Comparison of ENCODE assay signal across 18 cellular contexts in genomic region chr19:41411682-41412265, GRCh38. TPM values are rescaled to one million over a fixed set of nuclear protein-coding genes. Genes with fewer than 3 reads are reported as not detected.
DNase-seq lines count a peak whose midpoint lies in the region; ATAC-seq and TF ChIP-seq lines count a peak whose summit lies in the region.
"Had no signal": no experiment of that assay in that cellular context is flagged by ENCODE, and none has a peak within 500 bp of the region (broad histone marks: within the 10 kb centered on the region; RNA-seq: fewer than 3 reads in every experiment).

No MANE protein-coding gene starts in this region.

- peaks cover 63 to 72% of the 10 kb centered on the region in 2 donors for H3K36me3 Mint-ChIP-seq in CD14-positive monocyte

- DNase-seq in CD14-positive monocyte (ENCODE audit: low spot score) = no peak
- peak in 47 of 61 donors; percentile 4 to 86 (median 43) for DNase-seq in caudate nucleus (lab: John Stamatoyannopoulos, UW)
- DNase-seq in left ventricle myocardium inferior = peak; percentile 80
- DNase-seq in psoas muscle = peak; percentile 62 to 88
- DNase-seq in tibial artery = no peak
- DNase-seq: ACHN; activated CD4-positive, alpha-beta T cell treated with anti-CD3 and anti-CD28 coated beads for 48 hours; activated T-cell treated with anti-CD3 and anti-CD28 coated beads, Interleukin-2, amount 50 U/mL, for 4 hours; NCI-H2029 treated with DMSO at 0.1 percent for 48 hours; stimulated activated naive CD8-positive, alpha-beta T cell treated with anti-CD3 and anti-CD28 coated beads, Interleukin-15, Interleukin-2, amounts not matched to agents 100 U/mL and 50 U/mL, for 24 hours; T-helper 2 cell had no signal

- H3K4me3 ChIP-seq in left ventricle myocardium inferior (no peak overlapping the region), psoas muscle (no peak overlapping the region), tibial artery (no peak overlapping the region)

- H3K9me3 ChIP-seq in left ventricle myocardium inferior (replicated peaks) = no peaks in the 10 kb centered on the region
- H3K9me3 ChIP-seq in psoas muscle = no peaks in the 10 kb centered on the region
- no peaks in the 10 kb centered on the region for H3K9me3 ChIP-seq in tibial artery

- intact Hi-C loops in CD14-positive monocyte (cut with micrococcal nuclease) (no loop called here), left ventricle myocardium inferior (cut with micrococcal nuclease) (no loop called here), psoas muscle (cut with DNase I) (no loop called here), tibial artery (cut with DNase I; ENCODE audit: low total_unique reads) (no loop called here)

- no peak overlapping the region for H3K4me3 Mint-ChIP-seq in CD14-positive monocyte
- H3K4me3 Mint-ChIP-seq: activated T-cell treated with anti-CD3 and anti-CD28 coated beads, Interleukin-2, amount 50 U/mL, for 4 hours had no signal

- H3K27me3 Mint-ChIP-seq in CD14-positive monocyte (ENCODE audit: low read depth in 3 of 3) = peaks cover 0 to 2% (median 0%) of the 10 kb centered on the region in 3 donors

- WGBS in psoas muscle, 3 donors = 16 to 36% (median 31%) methylated on average over 17 of the region's 17 CpGs

- ATAC-seq in psoas muscle = peak; percentile 67 to 80 (median 73)
- no peak for ATAC-seq in HG03342 (IDR thresholded peaks at IDR 0.05; ENCODE audit: unreplicated experiment)
- ATAC-seq in HG02852 (IDR thresholded peaks at IDR 0.05; ENCODE audit: unreplicated experiment) = no peak
- ATAC-seq in HG02870 (IDR thresholded peaks at IDR 0.05; ENCODE audit: unreplicated experiment) = no peak
- ATAC-seq: activated T-cell treated with anti-CD3 and anti-CD28 coated beads, Interleukin-2, amount 50 U/mL, for 4 hours; HCT116; stimulated activated naive CD8-positive, alpha-beta T cell treated with anti-CD3 and anti-CD28 coated beads, Interleukin-15, Interleukin-2, amounts not matched to agents 100 U/mL and 50 U/mL, for 24 hours had no signal

- TF ChIP-seq CTCF in CD14-positive monocyte (IDR thresholded peaks at IDR 0.05) = no peak
- no peak for TF ChIP-seq CTCF in left ventricle myocardium inferior (IDR thresholded peaks at IDR 0.05; ENCODE audit: borderline replicate concordance)
- TF ChIP-seq CTCF in psoas muscle (IDR thresholded peaks at IDR 0.05) = no peak
- no peak for TF ChIP-seq CTCF in tibial artery (IDR thresholded peaks at IDR 0.05)

- H3K27ac Mint-ChIP-seq in CD14-positive monocyte = peak overlapping the region in 5 of 7 donors; percentile 18 to 99 (median 31)

- H3K4me1 Mint-ChIP-seq in CD14-positive monocyte = peaks cover 67% of the 10 kb centered on the region

- H3K27ac ChIP-seq in caudate nucleus (ENCODE audit: low read depth, low read length) (no peak overlapping the region), left ventricle myocardium inferior (replicated peaks) (peak overlapping the region; percentile 87), psoas muscle (peak overlapping the region; percentile 78), tibial artery (no peak overlapping the region)

- peaks cover 0 to 3% (median 0%) of the 10 kb centered on the region in 7 donors for H3K9me3 Mint-ChIP-seq in CD14-positive monocyte
- H3K9me3 Mint-ChIP-seq: activated T-cell treated with anti-CD3 and anti-CD28 coated beads, Interleukin-2, amount 50 U/mL, for 4 hours had no signal

- H3K4me1 ChIP-seq in left ventricle myocardium inferior (peaks cover 70% of the 10 kb centered on the region), psoas muscle (peaks cover 60% of the 10 kb centered on the region), tibial artery (peaks cover 0 to 25% (median 8%) of the 10 kb centered on the region in 4 donors)

- H3K36me3 ChIP-seq in left ventricle myocardium inferior (peaks cover 41% of the 10 kb centered on the region), psoas muscle (ENCODE audit: insufficient read depth in 1 of 2, low read depth in 1 of 2) (peaks cover 0 to 36% of the 10 kb centered on the region in 2 donors), tibial artery (peaks cover 47 to 70% (median 54%) of the 10 kb centered on the region in 3 donors)

- H3K27me3 ChIP-seq in left ventricle myocardium inferior (ENCODE audit: low read depth) (no peaks in the 10 kb centered on the region), psoas muscle (ENCODE audit: insufficient read depth in 3 of 3, low read length in 2 of 3) (no peaks in the 10 kb centered on the region), tibial artery (no peaks in the 10 kb centered on the region)

RNA-seq across cellular contexts. Expression of gene BCKDHA, which starts 14.2 kb away (rescaled TPM):
- polyA plus RNA-seq in CD14-positive monocyte = 10 to 100 TPM; 87.6 to 90.1 TPM
- 51.0 TPM for total RNA-seq in left ventricle myocardium inferior
- total RNA-seq in psoas muscle = 10 to 100 TPM; 31.5 to 45.1 (median 39.8) TPM
- 10 to 100 TPM; 34.9 to 58.8 (median 43.3) TPM for polyA plus RNA-seq in psoas muscle

RNA-seq across cellular contexts. Expression of gene EXOSC5, which starts 14.6 kb away (rescaled TPM):
- polyA plus RNA-seq in CD14-positive monocyte (10 to 100 TPM; 40.5 to 58.7 TPM), psoas muscle (10 to 100 TPM; 34.9 to 78.8 (median 59.0) TPM)
- total RNA-seq in left ventricle myocardium inferior (17.4 TPM), psoas muscle (10 to 100 TPM; 25.4 to 42.3 (median 41.2) TPM)

RNA-seq across cellular contexts. Expression of gene B3GNT8, which starts 15.4 kb away (rescaled TPM):
- 10 to 100 TPM; 17.4 to 18.9 TPM for polyA plus RNA-seq in CD14-positive monocyte
- 10.3 TPM for total RNA-seq in left ventricle myocardium inferior
- total RNA-seq in psoas muscle = 1 to 10 TPM in 2 of 4 donors, under 1 TPM in 2; 0.55 to 1.9 (median 1.3) TPM
- under 1 TPM; 0.59 to 0.96 (median 0.73) TPM for polyA plus RNA-seq in psoas muscle

RNA-seq across cellular contexts. Expression of gene DMAC2, which starts 27.9 kb away (rescaled TPM):
- polyA plus RNA-seq in CD14-positive monocyte (10 to 100 TPM; 43.8 to 48.0 TPM), psoas muscle (100 to 1,000 TPM in 1 of 3 donors, 10 to 100 TPM in 2; 68.5 to 113 (median 88.8) TPM)
- total RNA-seq in left ventricle myocardium inferior (125 TPM), psoas muscle (10 to 100 TPM; 37.6 to 71.4 (median 59.5) TPM)

RNA-seq across cellular contexts. Expression of gene ERICH4, which starts 31.2 kb away (rescaled TPM):
- polyA plus RNA-seq in CD14-positive monocyte (not detected), psoas muscle (under 1 TPM in 2 of 3 donors, not detected in 1; 0.09 to 0.10 TPM)
- total RNA-seq in left ventricle myocardium inferior (not detected), psoas muscle (not detected)
- total RNA-seq: activated T-cell treated with anti-CD3 and anti-CD28 coated beads, Interleukin-2, amount 50 U/mL, for 4 hours; dermis microvascular lymphatic vessel endothelial cell; fibroblast of villous mesenchyme; kidney epithelial cell had no signal

Comparison
In these comparisons a context has a peak if more than half of its experiments do, and no peak if none do; other contexts are left out.
1. DNase-seq: peak in caudate nucleus (47 of 61), left ventricle myocardium inferior (single experiment) and psoas muscle (2 of 2); none in CD14-positive monocyte (single experiment) and tibial artery (0 of 2).
2. H3K27ac ChIP-seq: peak in left ventricle myocardium inferior (single experiment) and psoas muscle (single experiment); none in caudate nucleus (single experiment) and tibial artery (0 of 2).
3. ATAC-seq: peak in psoas muscle (4 of 4); none in HG03342 (single experiment), HG02852 (single experiment) and HG02870 (single experiment).